In the genomic region with DNA sequence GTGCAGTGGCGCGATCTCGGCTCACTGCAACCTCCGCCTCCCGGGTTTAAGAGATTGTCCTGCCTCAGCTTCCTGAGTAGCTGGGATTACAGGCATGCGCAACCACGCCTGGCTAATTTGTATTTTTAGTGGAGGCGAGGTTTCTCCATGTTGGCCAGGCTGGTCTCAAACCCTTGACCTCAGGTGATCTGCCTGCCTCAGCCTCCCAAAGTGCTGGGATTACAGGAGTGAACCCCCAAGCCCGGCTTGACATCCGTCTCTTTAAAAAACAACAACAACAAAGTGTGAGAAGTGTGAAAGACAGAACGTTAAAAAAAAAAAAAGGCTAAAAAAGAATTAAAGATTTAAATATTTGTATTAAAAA, we compare ENCODE assay signal across 7 cellular contexts. TPM values are rescaled to one million over a fixed set of nuclear protein-coding genes. Genes with fewer than 3 reads are reported as not detected.
A peak's percentile ranks its signal among the peaks of the same experiment; 100 is the strongest.
DNase-seq lines count a peak whose midpoint lies in the region; ATAC-seq and TF ChIP-seq lines count a peak whose summit lies in the region.
"Not testable (repeated sequence)": the region's sequence is repeated elsewhere in the genome, so short reads cannot be mapped to it uniquely, and the experiment has no call there.
"Had no signal": no experiment of that assay in that cellular context is flagged by ENCODE, and none has a peak within 500 bp of the region (broad histone marks: within the 10 kb centered on the region; RNA-seq: fewer than 3 reads in every experiment).

No MANE protein-coding gene starts in this region.

- H3K79me2 ChIP-seq in osteoblast (ENCODE audit: insufficient read depth, low read length): peaks cover 34% of the 10 kb centered on the region

- not testable (repeated sequence) for H4K20me1 ChIP-seq in osteoblast (ENCODE audit: insufficient read depth, low read length)

- H3K9me3 ChIP-seq in HAP-1; WERI-Rb-1 (ENCODE audit: severe bottlenecking); breast epithelium; right cardiac atrium (ENCODE audit: control insufficient read depth, low read length); osteoblast (ENCODE audit: low read depth, low read length); upper lobe of right lung: not testable (repeated sequence)

- WGBS in right cardiac atrium: 85% methylated on average over 11 of the region's 11 CpGs

- TF ChIP-seq POLR2A in breast epithelium (IDR thresholded peaks at IDR 0.05): not testable (repeated sequence)

- H3K4me3 ChIP-seq in HAP-1: peak overlapping the region; percentile 47
- H3K4me3 ChIP-seq in WERI-Rb-1 (ENCODE audit: low read depth, low read length): peak overlapping the region; percentile 81
- peak overlapping the region in 2 of 3 donors; percentile 76 to 83 for H3K4me3 ChIP-seq in breast epithelium
- peak overlapping the region; percentile 90 for H3K4me3 ChIP-seq in right cardiac atrium (ENCODE audit: low read length)
- peak overlapping the region; percentile 93 for H3K4me3 ChIP-seq in osteoblast (ENCODE audit: insufficient read depth, low read length)
- peak overlapping the region; percentile 98 for H3K4me3 ChIP-seq in upper lobe of right lung

- TF ChIP-seq CTCF in WERI-Rb-1 (IDR thresholded peaks at IDR 0.05; ENCODE audit: low read depth, low read length); breast epithelium (IDR thresholded peaks at IDR 0.05); osteoblast (IDR thresholded peaks at IDR 0.05; ENCODE audit: extremely low read depth, low read depth, low read length); upper lobe of right lung (IDR thresholded peaks at IDR 0.05): not testable (repeated sequence)

- peak overlapping the region; percentile 94 for H2AFZ ChIP-seq in osteoblast (ENCODE audit: low read length)

- not testable (repeated sequence) for DNase-seq in HAP-1 (ENCODE audit: low spot score in 2 of 2); WERI-Rb-1; breast epithelium (ENCODE audit: low spot score in 2 of 2); right cardiac atrium; osteoblast (ENCODE audit: insufficient read length, low spot score, missing footprints); upper lobe of right lung

- not testable (repeated sequence) for H3K36me3 ChIP-seq in HAP-1 (replicated peaks); WERI-Rb-1; breast epithelium; osteoblast (ENCODE audit: insufficient read depth, low read length)
- H3K36me3 ChIP-seq in upper lobe of right lung: peaks cover 11% of the 10 kb centered on the region

- H3K27ac ChIP-seq in WERI-Rb-1 (peak overlapping the region; percentile 96), breast epithelium (peak overlapping the region; percentile 87 to 89), osteoblast (ENCODE audit: low read depth, low read length) (peak overlapping the region; percentile 81), upper lobe of right lung (peak overlapping the region; percentile 87)
- not testable (repeated sequence) for H3K27ac ChIP-seq in right cardiac atrium (ENCODE audit: low read length)

- peak overlapping the region; percentile 97 for H3K4me2 ChIP-seq in osteoblast (ENCODE audit: insufficient read depth, low read length)

- H3K4me1 ChIP-seq in HAP-1: peaks cover 15% of the 10 kb centered on the region
- H3K4me1 ChIP-seq in breast epithelium: peaks cover 5 to 17% of the 10 kb centered on the region in 2 donors
- not testable (repeated sequence) for H3K4me1 ChIP-seq in right cardiac atrium (ENCODE audit: control insufficient read depth, insufficient read depth, low read length); osteoblast (ENCODE audit: insufficient read depth, low read length)
- H3K4me1 ChIP-seq in upper lobe of right lung: peaks cover 39% of the 10 kb centered on the region

- intact Hi-C loops in breast epithelium (cut with DNase I; ENCODE audit: low total_unique reads); right cardiac atrium (cut with DNase I); upper lobe of right lung (cut with DNase I): not testable (repeated sequence)

- in situ Hi-C loops in HAP-1 (cut with MboI; ENCODE audit: low sequenced_read_pairs): not testable (repeated sequence)

- H3K27me3 ChIP-seq in HAP-1 (ENCODE audit: low read depth); WERI-Rb-1 (ENCODE audit: insufficient read depth, low read depth, severe bottlenecking); breast epithelium; right cardiac atrium (ENCODE audit: control insufficient read depth, insufficient read depth); osteoblast (ENCODE audit: insufficient read depth, low read length); upper lobe of right lung: not testable (repeated sequence)

- not testable (repeated sequence) for ATAC-seq in right cardiac atrium, upper lobe of right lung

RNA-seq across cellular contexts. Expression of a gene that starts 0.7 kb away (rescaled TPM):
- total RNA-seq in breast epithelium (100 to 1,000 TPM; 131 to 333 (median 223) TPM), right cardiac atrium (100 to 1,000 TPM; 275 to 327 (median 307) TPM), osteoblast (242 and 300 TPM in 2 replicates), upper lobe of right lung (287 TPM)
- polyA plus RNA-seq in right cardiac atrium: 213 TPM

RNA-seq across cellular contexts. Expression of a gene that starts 0.8 kb away (rescaled TPM):
- total RNA-seq in breast epithelium: under 1 TPM in 2 of 3 donors, not detected in 1; 0.48 to 0.73 TPM
- 1 to 10 TPM in 1 of 4 donors, under 1 TPM in 2, not detected in 1; 0.40 to 1.4 (median 0.46) TPM for total RNA-seq in right cardiac atrium
- polyA plus RNA-seq in right cardiac atrium: 0.07 TPM
- not detected in 2 replicates for total RNA-seq in osteoblast
- not detected for total RNA-seq in upper lobe of right lung
- total RNA-seq: Daoy had no signal

RNA-seq across cellular contexts. Expression of a gene that starts 27.1 kb away (rescaled TPM):
- 10 to 100 TPM; 59.6 to 74.2 (median 65.4) TPM for total RNA-seq in breast epithelium
- 10 to 100 TPM; 60.8 to 80.2 (median 70.9) TPM for total RNA-seq in right cardiac atrium
- 156 TPM for polyA plus RNA-seq in right cardiac atrium
- 70.4 and 84.0 TPM in 2 replicates for total RNA-seq in osteoblast
- total RNA-seq in upper lobe of right lung: 80.9 TPM

RNA-seq across cellular contexts. Expression of a gene that starts 31.0 kb away (rescaled TPM):
- total RNA-seq in breast epithelium: 10 to 100 TPM in 2 of 3 donors, 1 to 10 TPM in 1; 6.4 to 25.6 (median 22.4) TPM
- total RNA-seq in right cardiac atrium: 10 to 100 TPM; 37.4 to 50.2 (median 44.0) TPM
- 32.0 TPM for polyA plus RNA-seq in right cardiac atrium
- total RNA-seq in osteoblast: 21.4 and 28.6 TPM in 2 replicates
- total RNA-seq in upper lobe of right lung: 16.0 TPM

RNA-seq across cellular contexts. Expression of a gene that starts 34.1 kb away (rescaled TPM):
- total RNA-seq in breast epithelium (1 to 10 TPM in 1 of 3 donors, under 1 TPM in 1, not detected in 1; 0.96 to 1.3 TPM), right cardiac atrium (under 1 TPM in 1 of 4 donors, not detected in 3; 0.31 TPM), osteoblast (0.29 and 0.36 TPM in 2 replicates), upper lobe of right lung (3.0 TPM)
- not detected for polyA plus RNA-seq in right cardiac atrium
- total RNA-seq: Daoy had no signal

Comparison
In these comparisons a context has a peak if more than half of its experiments do, and no peak if none do; other contexts are left out.
1. H3K4me3 ChIP-seq: peak in every context shown above with its lines; median percentile 98 in upper lobe of right lung; 93 in osteoblast; 90 in right cardiac atrium; 81 in WERI-Rb-1; 80 in breast epithelium; 47 in HAP-1.